14 cellular contexts compared by ENCODE assay signal in the genomic region with DNA sequence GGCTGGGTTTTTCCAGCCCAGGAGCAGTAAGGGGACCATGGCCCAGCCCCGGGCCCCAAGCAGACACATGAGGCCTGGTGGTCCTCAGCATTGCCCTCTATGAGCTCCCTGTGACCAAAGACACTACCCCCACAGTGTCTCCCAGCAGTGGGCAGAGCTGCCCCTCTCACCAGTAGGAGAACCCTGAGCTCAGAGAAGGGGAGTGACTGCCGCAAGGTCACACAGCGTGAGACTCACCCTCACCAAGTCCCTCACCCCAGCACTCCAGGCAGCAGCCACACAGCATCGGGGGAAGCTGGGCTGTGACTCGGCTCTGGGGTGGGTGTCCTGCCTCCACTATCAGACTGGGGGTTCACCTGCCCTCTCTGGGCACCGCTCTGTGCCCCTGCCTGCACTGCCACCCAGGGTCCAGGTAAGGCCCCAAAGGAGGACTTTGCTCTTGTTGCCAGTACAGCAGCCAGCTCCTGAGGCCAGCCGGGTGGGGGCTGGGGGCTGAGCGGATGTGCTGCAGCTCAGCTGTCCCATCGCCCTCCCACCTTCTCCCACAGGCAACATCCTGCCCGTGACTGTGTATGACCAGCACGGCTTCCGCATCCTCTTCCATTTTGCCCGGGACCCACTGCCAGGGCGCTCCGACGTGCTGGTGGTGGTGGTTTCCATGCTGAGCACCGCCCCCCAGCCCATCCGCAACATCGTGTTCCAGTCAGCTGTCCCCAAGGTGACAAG. TPM values are rescaled to one million over a fixed set of nuclear protein-coding genes. Genes with fewer than 3 reads are reported as not detected.
DNase-seq lines count a peak whose midpoint lies in the region; TF ChIP-seq lines count a peak whose summit lies in the region.
"Had no signal": no experiment of that assay in that cellular context is flagged by ENCODE, and none has a peak within 500 bp of the region (broad histone marks: within the 10 kb centered on the region; RNA-seq: fewer than 3 reads in every experiment).

No MANE protein-coding gene starts in this region.

- no peak overlapping the region for H3K4me2 ChIP-seq in SU-DHL-6 (ENCODE audit: low read depth, low read length, poor library complexity, severe bottlenecking)

- no peak overlapping the region for H3K4me3 Mint-ChIP-seq in endodermal cell

- H3K79me2 ChIP-seq in SU-DHL-6 (ENCODE audit: insufficient read depth, low read length) = no peaks in the 10 kb centered on the region

- H3K27ac Mint-ChIP-seq in endodermal cell = peak overlapping the region; percentile 52

- peaks cover 29% of the 10 kb centered on the region for H3F3A ChIP-seq in SU-DHL-6 (ENCODE audit: insufficient read depth)

- H3K9me3 ChIP-seq in SU-DHL-6 (ENCODE audit: insufficient read depth, low read length) (no peaks in the 10 kb centered on the region), endodermal cell (ENCODE audit: control insufficient read depth, low read length) (no peaks in the 10 kb centered on the region), spleen (no peaks in the 10 kb centered on the region)
- H3K9me3 ChIP-seq: suprapubic skin had no signal

- H3K4me3 ChIP-seq in SU-DHL-6 (ENCODE audit: insufficient read depth, low read length, poor library complexity, severe bottlenecking) (no peak overlapping the region), endodermal cell (ENCODE audit: low read length) (no peak overlapping the region), spleen (peak overlapping the region in 1 of 8 donors; percentile 50)
- H3K4me3 ChIP-seq: SK-N-MC, suprapubic skin had no signal

- peak; percentile 71 for DNase-seq in activated CD8-positive, alpha-beta memory T cell treated with anti-CD3 and anti-CD28 coated beads for 24 hours
- DNase-seq in activated CD8-positive, alpha-beta memory T cell treated with anti-CD3 and anti-CD28 coated beads, Interleukin-2, amount 50 U/mL, for 48 hours = no peak
- no peak for DNase-seq in endodermal cell
- DNase-seq in spleen = peak; percentile 84
- no peak for DNase-seq in DMS53 (lab: John Stamatoyannopoulos, UW)
- no peak for DNase-seq in DMS153 treated with DMSO at 0.1 percent for 48 hours (lab: John Stamatoyannopoulos, UW; ENCODE audit: unreplicated experiment)
- no peak for DNase-seq in cortex of kidney (lab: John Stamatoyannopoulos, UW)
- DNase-seq: anterior cingulate cortex, DMS79 treated with DMSO at 0.1 percent for 48 hours, head of caudate nucleus, NCI-H1694 had no signal

- no peaks in the 10 kb centered on the region for H3K36me3 Mint-ChIP-seq in endodermal cell (ENCODE audit: low read depth)

- no peaks in the 10 kb centered on the region for H3K27me3 ChIP-seq in SU-DHL-6 (ENCODE audit: low read length)
- H3K27me3 ChIP-seq in endodermal cell (ENCODE audit: control insufficient read depth, insufficient read depth, low read length, poor library complexity, severe bottlenecking) = no peaks in the 10 kb centered on the region
- H3K27me3 ChIP-seq in spleen (replicated peaks in 1 of 7) = no peaks in the 10 kb centered on the region
- H3K27me3 ChIP-seq: suprapubic skin had no signal

- H3K27me3 Mint-ChIP-seq in endodermal cell (ENCODE audit: insufficient read depth) = no peaks in the 10 kb centered on the region

- no peaks in the 10 kb centered on the region for H3K9me2 ChIP-seq in SU-DHL-6 (replicated peaks; ENCODE audit: insufficient read depth, low read length)

- H3K9me3 Mint-ChIP-seq in endodermal cell = no peaks in the 10 kb centered on the region

- TF ChIP-seq POLR2A in spleen (IDR thresholded peaks at IDR 0.05) = no peak

- WGBS in endodermal cell (ENCODE audit: insufficient coverage in 1 of 2, insufficient read length in 1 of 2), 2 experiments = 92 to 96% methylated on average over 5 to 19 of the region's 19 CpGs
- WGBS in spleen, 5 donors = 67 to 89% (median 84%) methylated on average over 4 to 19 of the region's 19 CpGs

- H3K4me1 Mint-ChIP-seq in endodermal cell = peaks cover 17% of the 10 kb centered on the region

- H3K9ac ChIP-seq in SU-DHL-6 (ENCODE audit: low read length) (no peak overlapping the region), endodermal cell (ENCODE audit: extremely low read depth, low read length, poor library complexity, severe bottlenecking) (no peak overlapping the region)

- no peak overlapping the region for H2AFZ ChIP-seq in SU-DHL-6 (ENCODE audit: low read depth, low read length, severe bottlenecking)

- TF ChIP-seq CTCF in SU-DHL-6 (IDR thresholded peaks at IDR 0.05; ENCODE audit: insufficient read depth, low read length, poor library complexity, severe bottlenecking) (no peak), endodermal cell (conservative IDR thresholded peaks at IDR 0.05) (no peak), spleen (IDR thresholded peaks at IDR 0.05 in 8 of 11, conservative IDR thresholded peaks at IDR 0.05 in 3 of 11) (no peak)

- no peaks in the 10 kb centered on the region for H4K20me1 ChIP-seq in SU-DHL-6 (ENCODE audit: low read depth, low read length)

- no peaks in the 10 kb centered on the region for H3K36me3 ChIP-seq in SU-DHL-6 (ENCODE audit: low read length)
- H3K36me3 ChIP-seq in endodermal cell (ENCODE audit: control insufficient read depth, insufficient read depth, low read length) = peaks cover 17% of the 10 kb centered on the region
- H3K36me3 ChIP-seq in spleen = peaks cover 0 to 53% (median 28%) of the 10 kb centered on the region in 6 donors

- intact Hi-C loops in spleen (cut with DNase I; ENCODE audit: low total_unique reads) = no loop called here

- H3K27ac ChIP-seq in SU-DHL-6 (ENCODE audit: low read depth, low read length) (peak overlapping the region; percentile 92), endodermal cell (ENCODE audit: low read depth, low read length) (no peak overlapping the region), spleen (peak overlapping the region in 6 of 8 donors; percentile 87 to 96 (median 90))
- H3K27ac ChIP-seq: SK-N-MC, suprapubic skin had no signal

- H3K4me1 ChIP-seq in endodermal cell (ENCODE audit: control insufficient read depth, insufficient read depth, low read length) = peaks cover 7% of the 10 kb centered on the region
- H3K4me1 ChIP-seq in spleen = peaks cover 59 to 88% (median 76%) of the 10 kb centered on the region in 6 donors

RNA-seq across cellular contexts. Expression of a gene that starts 7.9 kb away (rescaled TPM):
- total RNA-seq in endodermal cell (10 to 100 TPM; 37.7 to 38.6 TPM), spleen (10 to 100 TPM; 38.0 to 78.9 (median 61.2) TPM)
- 15.7 TPM for polyA plus RNA-seq in endodermal cell (2013, experiment 1 of 2)
- polyA plus RNA-seq in endodermal cell (2013, experiment 2 of 2) = 14.3 TPM
- 10 to 100 TPM; 17.7 to 51.7 (median 35.2) TPM for polyA plus RNA-seq in spleen

RNA-seq across cellular contexts. Expression of a gene that starts 23.0 kb away (rescaled TPM):
- total RNA-seq in endodermal cell (10 to 100 TPM; 87.5 TPM), spleen (100 to 1,000 TPM in 1 of 7 donors, 10 to 100 TPM in 6; 67.6 to 115 (median 82.6) TPM)
- polyA plus RNA-seq in endodermal cell (2013, experiment 1 of 2) = 60.0 TPM
- polyA plus RNA-seq in endodermal cell (2013, experiment 2 of 2) = 56.4 TPM
- polyA plus RNA-seq in spleen = 100 to 1,000 TPM in 2 of 3 donors, 10 to 100 TPM in 1; 43.4 to 134 (median 121) TPM

RNA-seq across cellular contexts. Expression of a gene that starts 26.9 kb away (rescaled TPM):
- total RNA-seq in endodermal cell (10 to 100 TPM; 23.5 to 29.3 TPM), spleen (10 to 100 TPM in 5 of 7 donors, 1 to 10 TPM in 2; 9.3 to 17.8 (median 11.2) TPM)
- 40.4 TPM for polyA plus RNA-seq in endodermal cell (2013, experiment 1 of 2)
- 40.7 TPM for polyA plus RNA-seq in endodermal cell (2013, experiment 2 of 2)
- polyA plus RNA-seq in spleen = 10 to 100 TPM; 14.7 to 26.6 (median 15.4) TPM

RNA-seq across cellular contexts. Expression of a gene that starts 43.8 kb away (rescaled TPM):
- total RNA-seq in endodermal cell = 10 to 100 TPM; 10.4 to 16.0 TPM
- 126 TPM for polyA plus RNA-seq in endodermal cell (2013, experiment 1 of 2)
- 131 TPM for polyA plus RNA-seq in endodermal cell (2013, experiment 2 of 2)
- total RNA-seq in spleen = 100 to 1,000 TPM; 158 to 544 (median 389) TPM
- polyA plus RNA-seq in spleen = 100 to 1,000 TPM; 371 to 519 (median 445) TPM

RNA-seq across cellular contexts. Expression of a gene that starts 51.7 kb away (rescaled TPM):
- under 1 TPM in 1 of 2 donors, not detected in 1; 0.86 TPM for total RNA-seq in endodermal cell
- polyA plus RNA-seq in endodermal cell (2013, experiment 1 of 2) = not detected
- polyA plus RNA-seq in endodermal cell (2013, experiment 2 of 2) = not detected
- 10 to 100 TPM in 5 of 7 donors, 1 to 10 TPM in 1, not detected in 1; 3.9 to 22.8 (median 12.8) TPM for total RNA-seq in spleen
- polyA plus RNA-seq in spleen = 10 to 100 TPM; 21.1 to 41.8 (median 25.5) TPM
- total RNA-seq: suprapubic skin had no signal

Comparison
In these comparisons a context has a peak if more than half of its experiments do, and no peak if none do; other contexts are left out.
1. DNase-seq: peak in activated CD8-positive, alpha-beta memory T cell treated with anti-CD3 and anti-CD28 coated beads for 24 hours (single experiment) and spleen (single experiment); none in activated CD8-positive, alpha-beta memory T cell treated with anti-CD3 and anti-CD28 coated beads, Interleukin-2, amount 50 U/mL, for 48 hours (single experiment), endodermal cell (single experiment), DMS53 (single experiment), DMS153 treated with DMSO at 0.1 percent for 48 hours (single experiment) and cortex of kidney (single experiment).